In genomic region chr1:152185544-152186391, GRCh38 we compare ENCODE assay signal across 8 cellular contexts. TPM values are rescaled to one million over a fixed set of nuclear protein-coding genes. Genes with fewer than 3 reads are reported as not detected.
DNase-seq lines count a peak whose midpoint lies in the region; ATAC-seq and TF ChIP-seq lines count a peak whose summit lies in the region.

No MANE protein-coding gene starts in this region.

- H3K9me3 ChIP-seq in Caco-2 = no peaks in the 10 kb centered on the region
- no peaks in the 10 kb centered on the region for H3K9me3 ChIP-seq in HEK293 (ENCODE audit: control insufficient read depth, insufficient read depth, low read depth, low read length)
- no peaks in the 10 kb centered on the region for H3K9me3 ChIP-seq in endodermal cell (ENCODE audit: control insufficient read depth, low read length)
- no peaks in the 10 kb centered on the region for H3K9me3 ChIP-seq in transverse colon

- H3K27ac ChIP-seq in HEK293 (ENCODE audit: extremely low read depth, low read depth, low read length) = no peak overlapping the region
- H3K27ac ChIP-seq in endodermal cell (ENCODE audit: low read depth, low read length) = no peak overlapping the region
- no peak overlapping the region for H3K27ac ChIP-seq in transverse colon

- BruUV-seq in Caco-2 (replicated peaks; lab: Mats Ljungman, UMichigan) = no TSS peak

- in situ Hi-C loops in transverse colon (cut with MboI; ENCODE audit: low pct_ligation_motif_present in 1 of 4, low pct_unique_long_range_greater_than_20kb in 1 of 4, low sequenced_read_pairs in 3 of 4) = loop anchor here (5.0 to 25.0 kb wide), 4 partner anchors 61 to 277 kb away; no protein-coding TSS in a partner anchor

- CTCF ChIA-PET in Caco-2 (lab: Charles Lee) = interaction anchor here (0.6 to 2.6 kb wide), 8 partner anchors 12 to 273 kb away, joined by 3 to 15 read pairs (median 4); partner anchors contain the start of gene S100A11
- CTCF ChIA-PET in HEK293 (lab: Yijun Ruan, JAX) = interaction anchor here (0.6 to 9.0 kb wide), 42 partner anchors 10 to 492 kb away, joined by 3 to 223 read pairs (median 4); partner anchors contain the start of gene TCHH

- TF ChIP-seq CTCF in Caco-2 (IDR thresholded peaks at IDR 0.05; ENCODE audit: insufficient read depth in 1 of 2, low read depth in 1 of 2, low read length in 1 of 2, severe bottlenecking in 1 of 2, unreplicated experiment in 1 of 2) (peak; percentile 76 to 77), HEK293 (tag by site-specific recombination; IDR thresholded peaks at IDR 0.05) (peak; percentile 67), endodermal cell (conservative IDR thresholded peaks at IDR 0.05) (peak; percentile 80), mesothelial cell of epicardium (IDR thresholded peaks at IDR 0.05; ENCODE audit: unreplicated experiment) (peak; percentile 56), transverse colon (IDR thresholded peaks at IDR 0.05) (peak; percentile 79 to 83 (median 81))

- H3K4me1 Mint-ChIP-seq in Caco-2 (ENCODE audit: low read depth, unreplicated experiment) = no peaks in the 10 kb centered on the region
- no peaks in the 10 kb centered on the region for H3K4me1 Mint-ChIP-seq in endodermal cell
- no peaks in the 10 kb centered on the region for H3K4me1 Mint-ChIP-seq in mesothelial cell of epicardium

- no peaks in the 10 kb centered on the region for H3K36me3 Mint-ChIP-seq in Caco-2 (ENCODE audit: insufficient read depth, unreplicated experiment)
- H3K36me3 Mint-ChIP-seq in endodermal cell (ENCODE audit: low read depth) = no peaks in the 10 kb centered on the region
- no peaks in the 10 kb centered on the region for H3K36me3 Mint-ChIP-seq in mesothelial cell of epicardium

- WGBS in endodermal cell (ENCODE audit: insufficient coverage in 1 of 2, insufficient read length in 1 of 2), 2 experiments = 33 to 36% methylated on average over 3 to 8 of the region's 8 CpGs
- 31 to 32% methylated on average over 4 to 8 of the region's 8 CpGs for WGBS in transverse colon (ENCODE audit: low coverage in 1 of 2), 2 donors

- DNase-seq in Caco-2 = peak; percentile 61 to 69
- DNase-seq in NCI-H345 treated with DMSO at 0.1 percent for 48 hours (lab: John Stamatoyannopoulos, UW; ENCODE audit: unreplicated experiment) = peak; percentile 10
- peak; percentile 31 for DNase-seq in activated CD4-positive, alpha-beta T cell treated with anti-CD3 and anti-CD28 coated beads for 48 hours
- peak; percentile 69 for DNase-seq in endodermal cell
- DNase-seq in mesothelial cell of epicardium (ENCODE audit: low spot score in 2 of 2, unreplicated experiment in 2 of 2) = no peak
- DNase-seq in transverse colon = peak; percentile 18

- H3K27ac Mint-ChIP-seq in Caco-2 (ENCODE audit: unreplicated experiment) (no peak overlapping the region), endodermal cell (no peak overlapping the region), mesothelial cell of epicardium (no peak overlapping the region)

- POLR2A ChIA-PET in Caco-2 (lab: Charles Lee) (no interaction called here), HEK293 (lab: Yijun Ruan, JAX) (no interaction called here)

- TF ChIP-seq POLR2A in transverse colon (IDR thresholded peaks at IDR 0.05) = no peak

- H3K9ac ChIP-seq in endodermal cell (ENCODE audit: extremely low read depth, low read length, poor library complexity, severe bottlenecking) = no peak overlapping the region

- H3K9me3 Mint-ChIP-seq in Caco-2 (ENCODE audit: unreplicated experiment) (no peaks in the 10 kb centered on the region), endodermal cell (no peaks in the 10 kb centered on the region), mesothelial cell of epicardium (peaks cover 31% of the 10 kb centered on the region)

- H3K4me1 ChIP-seq in Caco-2 (no peaks in the 10 kb centered on the region), HEK293 (ENCODE audit: control insufficient read depth, insufficient read depth, low read length) (no peaks in the 10 kb centered on the region), endodermal cell (ENCODE audit: control insufficient read depth, insufficient read depth, low read length) (no peaks in the 10 kb centered on the region), transverse colon (peaks cover 0 to 8% (median 4%) of the 10 kb centered on the region in 4 donors)

- H3K4me3 Mint-ChIP-seq in Caco-2 (ENCODE audit: unreplicated experiment) (no peak overlapping the region), endodermal cell (no peak overlapping the region), mesothelial cell of epicardium (no peak overlapping the region)

- no peak for TF ChIP-seq EP300 in transverse colon (IDR thresholded peaks at IDR 0.05; ENCODE audit: low read depth)

- ATAC-seq in GM19467 (IDR thresholded peaks at IDR 0.05; ENCODE audit: unreplicated experiment) = no peak

- H3K36me3 ChIP-seq in Caco-2 (ENCODE audit: control insufficient read depth, insufficient read depth, low read length) (no peaks in the 10 kb centered on the region), HEK293 (ENCODE audit: control insufficient read depth in 2 of 2, insufficient read depth in 1 of 2, low read length in 2 of 2) (no peaks in the 10 kb centered on the region), endodermal cell (ENCODE audit: control insufficient read depth, insufficient read depth, low read length) (no peaks in the 10 kb centered on the region), transverse colon (no peaks in the 10 kb centered on the region)

- H3K27me3 ChIP-seq in Caco-2 (replicated peaks; ENCODE audit: control insufficient read depth, insufficient read depth, low read length) (no peaks in the 10 kb centered on the region), endodermal cell (ENCODE audit: control insufficient read depth, insufficient read depth, low read length, poor library complexity, severe bottlenecking) (no peaks in the 10 kb centered on the region), transverse colon (peaks cover 8% of the 10 kb centered on the region)

- intact Hi-C loops in Caco-2 (cut with micrococcal nuclease; ENCODE audit: unreplicated experiment) (loop anchor here (1.0 kb wide), 4 partner anchors 22 to 273 kb away; no protein-coding TSS in a partner anchor), transverse colon (cut with DNase I; ENCODE audit: low total_unique reads) (no loop called here)

- H3K27me3 Mint-ChIP-seq in Caco-2 (ENCODE audit: insufficient read depth, unreplicated experiment) (no peaks in the 10 kb centered on the region), endodermal cell (ENCODE audit: insufficient read depth) (peaks cover 8% of the 10 kb centered on the region), mesothelial cell of epicardium (ENCODE audit: low read depth) (no peaks in the 10 kb centered on the region)

- H3K4me3 ChIP-seq in Caco-2 (ENCODE audit: low read depth, low read length) = no peak overlapping the region
- no peak overlapping the region for H3K4me3 ChIP-seq in HEK293 (ENCODE audit: low read depth, low read length)
- H3K4me3 ChIP-seq in endodermal cell (ENCODE audit: low read length) = no peak overlapping the region
- no peak overlapping the region for H3K4me3 ChIP-seq in transverse colon

TF ChIP-seq in HEK293, 187 proteins besides CTCF, POLR2A, EP300 and RAD21:
- TF ChIP-seq ZNF768 (tag by site-specific recombination; IDR thresholded peaks at IDR 0.05) = peak; percentile 27; the same call in 1 of the 2 replicates
- TF ChIP-seq ZNF664 (tag by site-specific recombination; IDR thresholded peaks at IDR 0.05) = peak; percentile 38; the same call in 1 of the 2 replicates
- TF ChIP-seq ZNF140 (tag by site-specific recombination; IDR thresholded peaks at IDR 0.05) = no peak
- TF ChIP-seq ZNF654 (tag by site-specific recombination; IDR thresholded peaks at IDR 0.05; ENCODE audit: low read depth) = peak; percentile 70
- no peak for TF ChIP-seq ZNF19 (tag by site-specific recombination; IDR thresholded peaks at IDR 0.05; ENCODE audit: low read depth)
- TF ChIP-seq SCRT2 (tag by site-specific recombination; IDR thresholded peaks at IDR 0.05) = peak; percentile 97
- TF ChIP-seq SCRT1 (tag by site-specific recombination; IDR thresholded peaks at IDR 0.05; ENCODE audit: borderline replicate concordance) = peak; percentile 77; the same call in 1 of the 2 replicates
- no peak for TF ChIP-seq ZNF792 (tag by site-specific recombination; IDR thresholded peaks at IDR 0.05)
TF ChIP-seq in HEK293: peak in this region for 5.

RNA-seq across cellular contexts. Expression of gene RPTN, which starts 26.7 kb away (rescaled TPM):
- total RNA-seq in Caco-2 (2022) (not detected in 2 replicates), endodermal cell (not detected), mesothelial cell of epicardium (not detected in 3 replicates), transverse colon (not detected)
- polyA plus RNA-seq in endodermal cell (2013, experiment 1 of 2) = not detected
- polyA plus RNA-seq in endodermal cell (2013, experiment 2 of 2) = not detected

RNA-seq across cellular contexts. Expression of gene HRNR, which starts 38.2 kb away (rescaled TPM):
- total RNA-seq in Caco-2 (2022) = not detected in 2 replicates
- total RNA-seq in endodermal cell = not detected
- not detected for polyA plus RNA-seq in endodermal cell (2013, experiment 1 of 2)
- not detected for polyA plus RNA-seq in endodermal cell (2013, experiment 2 of 2)
- not detected in 3 replicates for total RNA-seq in mesothelial cell of epicardium
- not detected for total RNA-seq in transverse colon

Comparison
In these comparisons a context has a peak if more than half of its experiments do, and no peak if none do; other contexts are left out.
1. DNase-seq: peak in Caco-2 (2 of 2), NCI-H345 treated with DMSO at 0.1 percent for 48 hours (single experiment), activated CD4-positive, alpha-beta T cell treated with anti-CD3 and anti-CD28 coated beads for 48 hours (single experiment), endodermal cell (single experiment) and transverse colon (single experiment); none in mesothelial cell of epicardium (0 of 2).
2. Peak in every context shown above with its lines, with median percentiles within 50 percentile points of each other: CTCF ChIP-seq.